13 cellular contexts compared by ENCODE assay signal in the genomic region with DNA sequence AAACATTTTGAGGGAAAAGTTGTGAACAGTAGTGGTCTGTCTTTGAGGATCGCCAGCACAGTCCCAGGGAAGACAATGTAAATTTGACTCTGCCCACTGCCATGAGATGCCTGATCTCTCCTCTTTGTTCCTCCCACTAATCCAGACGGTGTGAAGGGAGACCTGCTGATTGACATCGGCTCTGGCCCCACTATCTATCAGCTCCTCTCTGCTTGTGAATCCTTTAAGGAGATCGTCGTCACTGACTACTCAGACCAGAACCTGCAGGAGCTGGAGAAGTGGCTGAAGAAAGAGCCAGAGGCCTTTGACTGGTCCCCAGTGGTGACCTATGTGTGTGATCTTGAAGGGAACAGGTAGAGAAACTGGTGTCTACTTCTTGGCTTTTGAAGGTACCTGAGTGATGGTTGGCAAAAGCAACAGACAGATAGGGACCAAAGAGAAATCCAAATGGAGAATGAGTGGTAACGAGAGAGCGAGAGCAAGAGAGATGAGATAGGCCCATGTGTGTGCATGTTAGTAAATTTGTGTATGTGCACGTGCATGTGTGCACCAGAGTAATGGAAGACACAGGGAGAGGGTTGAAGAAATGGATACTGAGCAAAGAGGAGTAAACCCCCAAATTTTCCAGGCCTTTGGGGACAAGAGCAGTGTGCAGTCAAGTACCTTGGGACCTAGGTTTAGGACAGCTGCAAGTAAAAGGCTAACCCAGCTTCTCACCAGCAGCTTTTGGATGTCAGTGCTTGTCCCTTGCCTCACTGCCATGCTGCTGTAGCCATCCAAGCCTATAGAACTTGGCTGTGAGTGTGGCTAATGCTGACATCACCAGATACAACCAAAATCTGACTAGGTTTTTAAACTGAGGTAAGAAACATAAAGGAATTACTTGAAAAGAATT. TPM values are rescaled to one million over a fixed set of nuclear protein-coding genes. Genes with fewer than 3 reads are reported as not detected.
DNase-seq lines count a peak whose midpoint lies in the region; ATAC-seq and TF ChIP-seq lines count a peak whose summit lies in the region.
"Had no signal": no experiment of that assay in that cellular context is flagged by ENCODE, and none has a peak within 500 bp of the region (broad histone marks: within the 10 kb centered on the region; RNA-seq: fewer than 3 reads in every experiment).

No MANE protein-coding gene starts in this region.

- H4K20me1 ChIP-seq in osteoblast (ENCODE audit: insufficient read depth, low read length), result peaks cover 39% of the 10 kb centered on the region

- peaks cover 40% of the 10 kb centered on the region for H3K9me3 ChIP-seq in left ventricle myocardium inferior (replicated peaks)
- peaks cover 0 to 22% (median 9%) of the 10 kb centered on the region in 4 donors for H3K9me3 ChIP-seq in esophagus muscularis mucosa
- H3K9me3 ChIP-seq in osteoblast (ENCODE audit: low read depth, low read length), result peaks cover 1% of the 10 kb centered on the region
- H3K9me3 ChIP-seq in uterus, result no peaks in the 10 kb centered on the region

- TF ChIP-seq POLR2A in esophagus muscularis mucosa (IDR thresholded peaks at IDR 0.05; ENCODE audit: low read depth) (no peak), uterus (IDR thresholded peaks at IDR 0.05) (no peak)

- DNase-seq in left ventricle myocardium inferior (no peak), cardiac septum (ENCODE audit: low spot score) (no peak), esophagus muscularis mucosa (ENCODE audit: extremely low spot score) (peak; percentile 91), osteoblast (ENCODE audit: insufficient read length, low spot score, missing footprints) (no peak), uterus (no peak), DMS53 treated with DMSO at 0.1 percent for 48 hours (lab: John Stamatoyannopoulos, UW; ENCODE audit: unreplicated experiment) (no peak), NCI-H69 (lab: John Stamatoyannopoulos, UW) (no peak)
- DNase-seq: activated B cell treated with CpG ODN at 0.5 μM for 24 hours, DND-41, RPMI8226 had no signal

- H2AFZ ChIP-seq in osteoblast (ENCODE audit: low read length), result no peak overlapping the region

- peaks cover 67% of the 10 kb centered on the region for H3K79me2 ChIP-seq in osteoblast (ENCODE audit: insufficient read depth, low read length)

- WGBS in esophagus muscularis mucosa, result 82% methylated on average over 8 of the region's 8 CpGs

- intact Hi-C loops in left ventricle myocardium inferior (cut with micrococcal nuclease) (no loop called here), cardiac septum (cut with DNase I) (loop anchor here (10.0 kb wide), 1 partner anchor 107 kb away; a partner anchor contains a TSS), esophagus muscularis mucosa (cut with DNase I) (no loop called here), uterus (cut with DNase I; ENCODE audit: low total_unique reads) (no loop called here)

- H3K36me3 ChIP-seq in left ventricle myocardium inferior (peaks cover 21% of the 10 kb centered on the region), esophagus muscularis mucosa (peaks cover 0 to 11% (median 10%) of the 10 kb centered on the region in 4 donors), osteoblast (ENCODE audit: insufficient read depth, low read length) (peaks cover 58% of the 10 kb centered on the region), uterus (no peaks in the 10 kb centered on the region)

- peak overlapping the region; percentile 61 for H3K4me3 ChIP-seq in left ventricle myocardium inferior
- peak overlapping the region; percentile 43 to 62 (median 46) for H3K4me3 ChIP-seq in esophagus muscularis mucosa
- H3K4me3 ChIP-seq in osteoblast (ENCODE audit: insufficient read depth, low read length), result peak overlapping the region; percentile 72
- H3K4me3 ChIP-seq in uterus, result peak overlapping the region; percentile 34 to 36

- TF ChIP-seq EP300 in esophagus muscularis mucosa (IDR thresholded peaks at IDR 0.05), result no peak

- H3K27me3 ChIP-seq in left ventricle myocardium inferior (ENCODE audit: low read depth), result no peaks in the 10 kb centered on the region
- H3K27me3 ChIP-seq in esophagus muscularis mucosa, result peaks cover 0 to 13% (median 0%) of the 10 kb centered on the region in 4 donors
- H3K27me3 ChIP-seq in osteoblast (ENCODE audit: insufficient read depth, low read length), result no peaks in the 10 kb centered on the region
- no peaks in the 10 kb centered on the region for H3K27me3 ChIP-seq in uterus

- H3K27ac ChIP-seq in left ventricle myocardium inferior (replicated peaks) (peak overlapping the region; percentile 89), esophagus muscularis mucosa (replicated peaks in 1 of 4) (peak overlapping the region; percentile 77 to 88 (median 84)), osteoblast (ENCODE audit: low read depth, low read length) (peak overlapping the region; percentile 100), uterus (peak overlapping the region; percentile 90 to 96)

- peak overlapping the region; percentile 97 for H3K4me2 ChIP-seq in osteoblast (ENCODE audit: insufficient read depth, low read length)

- peaks cover 33% of the 10 kb centered on the region for H3K4me1 ChIP-seq in left ventricle myocardium inferior
- H3K4me1 ChIP-seq in esophagus muscularis mucosa, result peaks cover 18 to 32% (median 28%) of the 10 kb centered on the region in 4 donors
- peaks cover 41% of the 10 kb centered on the region for H3K4me1 ChIP-seq in osteoblast (ENCODE audit: insufficient read depth, low read length)
- H3K4me1 ChIP-seq in uterus, result peaks cover 0 to 10% of the 10 kb centered on the region in 2 donors

- no peak for ATAC-seq in GM18519 (IDR thresholded peaks at IDR 0.05; ENCODE audit: low FRiP score, unreplicated experiment)
- ATAC-seq: natural killer cell treated with Interleukin-12 subunit alpha and Interleukin-12 subunit beta and Interleukin-15 and Interleukin-18, amount 100 ng/mL, for 72 hours; stimulated activated memory B cell treated with anti-CD40 and anti-IgM and Interleukin-4, amounts not matched to agents 10 μg/mL and 1 μg/mL and 100 μg/mL, for 72 hours had no signal

- TF ChIP-seq CTCF in left ventricle myocardium inferior (IDR thresholded peaks at IDR 0.05; ENCODE audit: borderline replicate concordance) (no peak), esophagus muscularis mucosa (IDR thresholded peaks at IDR 0.05) (no peak), osteoblast (IDR thresholded peaks at IDR 0.05; ENCODE audit: extremely low read depth, low read depth, low read length) (no peak), uterus (IDR thresholded peaks at IDR 0.05) (no peak)

RNA-seq across cellular contexts. Expression of a gene that starts 1.9 kb away (rescaled TPM):
- 32.6 TPM for total RNA-seq in left ventricle myocardium inferior
- total RNA-seq in cardiac septum, result 72.9 TPM
- total RNA-seq in esophagus muscularis mucosa, result 100 to 1,000 TPM in 3 of 4 donors, 10 to 100 TPM in 1; 88.9 to 599 (median 293) TPM
- 1,091 and 1,196 TPM in 2 replicates for total RNA-seq in osteoblast
- 100 to 1,000 TPM in 2 of 4 donors, 10 to 100 TPM in 1, 1 to 10 TPM in 1; 4.6 to 362 (median 116) TPM for total RNA-seq in uterus
- total RNA-seq: activated B cell treated with CpG ODN at 0.5 μM for 24 hours; natural killer cell treated with Interleukin-12 subunit alpha and Interleukin-12 subunit beta and Interleukin-15 and Interleukin-18, amount 100 ng/mL, for 72 hours had no signal
